Comparison of ENCODE assay signal across 1 cellular context in genomic region chr2:140061240-140061639, GRCh38.
TF ChIP-seq lines count a peak whose summit lies in the region.

No MANE protein-coding gene starts in this region.

TF ChIP-seq in HEK293, 187 proteins besides CTCF, POLR2A, EP300 and RAD21 (continued from another document and continues in another):
- TF ChIP-seq ZNF513 (tag by site-specific recombination; IDR thresholded peaks at IDR 0.05) (no peak), ZNF280C (tag by site-specific recombination; IDR thresholded peaks at IDR 0.05) (no peak), ZNF639 (tag by site-specific recombination; IDR thresholded peaks at IDR 0.05) (no peak), PRDM2 (tag by site-specific recombination; IDR thresholded peaks at IDR 0.05; ENCODE audit: borderline replicate concordance) (no peak), MYNN (tag by site-specific recombination; IDR thresholded peaks at IDR 0.05; ENCODE audit: borderline replicate concordance) (no peak), ZFP37 (tag by site-specific recombination; IDR thresholded peaks at IDR 0.05) (no peak), TCF7L2 (IDR thresholded peaks at IDR 0.05; ENCODE audit: borderline replicate concordance, low read depth, low read length) (no peak), ZNF302 (tag by site-specific recombination; IDR thresholded peaks at IDR 0.05; ENCODE audit: low read depth) (0 out of 2 replicates have a peak, but pooled peaks have one; percentile 43), ZNF580 (tag by site-specific recombination; IDR thresholded peaks at IDR 0.05) (no peak), ZNF292 (tag by site-specific recombination; IDR thresholded peaks at IDR 0.05; ENCODE audit: borderline replicate concordance, low read depth) (no peak), ZNF433 (tag by site-specific recombination; IDR thresholded peaks at IDR 0.05; ENCODE audit: low read depth) (0 out of 2 replicates have a peak, but pooled peaks have one; percentile 15), HIC1 (tag by site-specific recombination; IDR thresholded peaks at IDR 0.05) (no peak), ZNF404 (tag by site-specific recombination; IDR thresholded peaks at IDR 0.05) (peak; percentile 21; the same call in 1 of the 2 replicates), SP7 (tag by site-specific recombination; IDR thresholded peaks at IDR 0.05) (no peak), ZNF518A (tag by site-specific recombination; conservative IDR thresholded peaks at IDR 0.05; ENCODE audit: low read depth) (peak; percentile 75), ZNF311 (tag by site-specific recombination; IDR thresholded peaks at IDR 0.05; ENCODE audit: borderline replicate concordance) (no peak), ZNF114 (tag by site-specific recombination; IDR thresholded peaks at IDR 0.05) (no peak), TRIM28 (IDR thresholded peaks at IDR 0.05; ENCODE audit: borderline replicate concordance, low read length) (no peak), ZNF266 (tag by site-specific recombination; IDR thresholded peaks at IDR 0.05; ENCODE audit: low read depth) (no peak), ZNF473 (tag by site-specific recombination; IDR thresholded peaks at IDR 0.05) (no peak), KLF7 (tag by site-specific recombination; IDR thresholded peaks at IDR 0.05; ENCODE audit: borderline replicate concordance) (no peak), ZNF664 (tag by site-specific recombination; IDR thresholded peaks at IDR 0.05) (0 out of 2 replicates have a peak, but pooled peaks have one; percentile 17), YY2 (tag by site-specific recombination; IDR thresholded peaks at IDR 0.05) (no peak), ZNF211 (tag by site-specific recombination; IDR thresholded peaks at IDR 0.05; ENCODE audit: low read depth) (no peak), ZNF2 (tag by site-specific recombination; IDR thresholded peaks at IDR 0.05) (no peak), ZFP69B (tag by site-specific recombination; IDR thresholded peaks at IDR 0.05) (no peak), ZBTB11 (tag by site-specific recombination; conservative IDR thresholded peaks at IDR 0.05; ENCODE audit: low read depth) (peak; percentile 68), ZNF704 (tag by site-specific recombination; IDR thresholded peaks at IDR 0.05) (no peak), ZNF248 (tag by site-specific recombination; IDR thresholded peaks at IDR 0.05) (no peak), HOXD13 (CRISPR knock-in tag; IDR thresholded peaks at IDR 0.05; ENCODE audit: borderline replicate concordance) (no peak), ZNF324 (tag by site-specific recombination; IDR thresholded peaks at IDR 0.05) (no peak), ZNF221 (tag by site-specific recombination; IDR thresholded peaks at IDR 0.05; ENCODE audit: borderline replicate concordance) (no peak)
